ENCODE assay signal across 23 cellular contexts in the genomic region with DNA sequence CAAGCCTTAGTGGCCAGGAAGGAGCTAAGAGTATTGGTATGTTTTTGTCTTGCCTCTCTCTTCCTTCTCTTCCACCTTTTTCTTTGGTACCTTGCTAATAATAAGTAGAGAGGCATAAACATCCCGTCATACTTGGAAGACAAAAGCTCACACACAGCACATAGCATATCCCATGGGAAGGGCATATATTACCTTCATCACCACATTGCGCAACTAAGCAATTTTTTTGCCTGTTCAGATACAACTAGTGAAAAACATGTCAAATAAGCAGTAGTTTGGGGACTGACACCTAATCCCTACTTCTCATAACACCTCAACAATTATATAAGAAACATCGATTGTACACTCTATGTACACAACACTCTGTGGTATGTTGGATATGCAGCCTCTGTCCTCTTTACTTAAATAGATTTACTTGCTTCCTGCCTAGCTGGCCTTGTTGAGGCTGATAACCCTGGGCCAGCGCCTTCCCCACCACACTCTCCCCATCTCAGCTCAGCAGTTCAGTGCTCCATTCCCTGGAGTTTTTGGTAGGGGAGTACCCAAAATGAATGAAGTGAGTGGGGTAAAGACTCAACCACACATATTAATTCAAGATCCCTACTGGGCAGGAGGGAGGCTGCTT.
"Had no signal": no experiment of that assay in that cellular context is flagged by ENCODE, and none has a peak within 500 bp of the region (broad histone marks: within the 10 kb centered on the region; RNA-seq: fewer than 3 reads in every experiment).

No MANE protein-coding gene starts in this region.

- H3K27ac ChIP-seq: left ventricle myocardium inferior, ovary, right atrium auricular region, skin epidermis, tibial nerve, uterus had no signal

- H3K4me1 ChIP-seq: left ventricle myocardium inferior, right atrium auricular region, tibial nerve, uterus had no signal

- ATAC-seq: natural killer cell, sciatic nerve had no signal

- DNase-seq: islet precursor cell; left ventricle myocardium inferior; mesendoderm; naive B cell; natural killer cell; nephron progenitor cell; ovary; stimulated activated CD4-positive, alpha-beta T cell treated with anti-CD3 and anti-CD28 coated beads, Interleukin-12 subunit alpha, Interleukin-12 subunit beta, amount 100 ng/mL, for 4 hours; stimulated activated CD4-positive, alpha-beta T cell treated with anti-CD3 and anti-CD28 coated beads, Interleukin-15, amount 100 ng/mL, for 24 hours; stimulated activated CD4-positive, alpha-beta T cell treated with anti-CD3 and anti-CD28 coated beads, Interleukin-2, amount 100 ng/mL, for 24 hours; stimulated activated CD4-positive, alpha-beta T cell treated with anti-CD3 and anti-CD28 coated beads, Interleukin-4, amount 100 ng/mL, for 1 hour; stimulated activated naive CD4-positive, alpha-beta T cell; substantia nigra; uterus had no signal

- H3K9me3 Mint-ChIP-seq: mesothelial cell of epicardium; naive B cell; natural killer cell; stimulated activated naive CD8-positive, alpha-beta T cell treated with anti-CD3 and anti-CD28 coated beads, Interleukin-15, Interleukin-2, amounts not matched to agents 100 ng/mL and 50 ng/mL, for 24 hours; type B pancreatic cell had no signal

- H3K4me3 Mint-ChIP-seq: mesothelial cell of epicardium; naive B cell; natural killer cell; nephron progenitor cell; stimulated activated naive CD8-positive, alpha-beta T cell treated with anti-CD3 and anti-CD28 coated beads, Interleukin-15, Interleukin-2, amounts not matched to agents 100 ng/mL and 50 ng/mL, for 24 hours; type B pancreatic cell had no signal

- H3K27ac Mint-ChIP-seq: mesothelial cell of epicardium; naive B cell; natural killer cell; nephron progenitor cell; progenitor cell of endocrine pancreas; stimulated activated naive CD8-positive, alpha-beta T cell treated with anti-CD3 and anti-CD28 coated beads, Interleukin-15, Interleukin-2, amounts not matched to agents 100 ng/mL and 50 ng/mL, for 24 hours; type B pancreatic cell had no signal

- H3K9me3 ChIP-seq: left ventricle myocardium inferior, ovary, right atrium auricular region, tibial nerve, uterus had no signal

- H3K4me1 Mint-ChIP-seq: mesothelial cell of epicardium, naive B cell, natural killer cell had no signal

- H3K4me3 ChIP-seq: left ventricle myocardium inferior, lung, ovary, right atrium auricular region, skin epidermis, tibial nerve, uterus had no signal

- H3K36me3 Mint-ChIP-seq: mesothelial cell of epicardium, naive B cell, natural killer cell, type B pancreatic cell had no signal

- H3K27me3 ChIP-seq: ovary, right atrium auricular region, tibial nerve, uterus had no signal

- H3K36me3 ChIP-seq: left ventricle myocardium inferior, ovary, right atrium auricular region, tibial nerve, uterus had no signal
